In the genomic region with DNA sequence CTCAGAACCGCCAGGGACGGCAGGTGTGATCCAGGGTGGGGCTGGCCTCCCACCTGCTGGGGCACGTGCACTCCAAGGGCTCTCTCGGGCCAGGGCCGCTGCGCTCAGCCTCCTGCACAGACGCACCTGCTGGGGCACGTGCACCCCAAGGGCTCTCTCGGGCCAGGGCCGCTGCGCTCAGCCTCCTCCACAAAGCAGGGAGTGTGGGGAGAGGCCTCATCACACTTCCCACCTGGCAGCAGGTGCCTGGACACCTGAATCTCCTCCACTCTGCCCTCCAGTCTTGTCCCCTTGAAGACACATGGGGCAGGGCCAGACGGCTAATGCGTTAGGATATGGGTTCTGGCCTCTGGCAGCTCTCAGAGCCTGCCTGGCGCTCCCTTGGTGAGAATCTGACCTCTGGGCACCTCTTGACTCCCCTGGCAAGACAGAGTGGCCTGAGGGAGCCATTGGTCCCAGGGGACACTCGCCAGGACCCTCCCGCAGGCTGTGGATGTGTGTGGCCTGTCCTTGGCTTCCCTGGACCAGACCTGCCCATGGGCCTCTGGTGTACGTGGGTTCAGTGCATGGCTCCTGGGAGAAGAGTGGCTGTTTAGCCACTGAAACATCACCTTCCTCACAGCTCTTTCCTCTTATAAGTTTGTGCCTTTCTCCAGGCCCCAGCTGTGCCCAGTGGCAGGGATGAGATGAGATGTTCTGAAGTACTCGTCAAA, we compare ENCODE assay signal across 17 cellular contexts.
DNase-seq lines count a peak whose midpoint lies in the region; ATAC-seq and TF ChIP-seq lines count a peak whose summit lies in the region.
"Had no signal": no experiment of that assay in that cellular context is flagged by ENCODE, and none has a peak within 500 bp of the region (broad histone marks: within the 10 kb centered on the region; RNA-seq: fewer than 3 reads in every experiment).

No MANE protein-coding gene starts in this region.

- H3K36me3 ChIP-seq in gastroesophageal sphincter, result no peaks in the 10 kb centered on the region
- H3K36me3 ChIP-seq: colonic mucosa, MG63, suprapubic skin had no signal

- no peaks in the 10 kb centered on the region for H3K27me3 ChIP-seq in foreskin keratinocyte
- peaks cover 71% of the 10 kb centered on the region for H3K27me3 ChIP-seq in gastroesophageal sphincter
- H3K27me3 ChIP-seq: colonic mucosa, MG63 had no signal

- peaks cover 0 to 10% (median 0%) of the 10 kb centered on the region in 3 donors for H3K9me3 ChIP-seq in gastroesophageal sphincter
- H3K9me3 ChIP-seq: colonic mucosa, MG63, suprapubic skin had no signal

- ATAC-seq in foreskin keratinocyte, result peak; percentile 12
- ATAC-seq in GM19324 (IDR thresholded peaks at IDR 0.05; ENCODE audit: low FRiP score, unreplicated experiment), result no peak
- no peak for ATAC-seq in GM21825 (IDR thresholded peaks at IDR 0.05; ENCODE audit: unreplicated experiment)
- no peak for ATAC-seq in gastroesophageal sphincter

- H3K27ac ChIP-seq in foreskin keratinocyte (no peak overlapping the region), gastroesophageal sphincter (no peak overlapping the region)
- H3K27ac ChIP-seq: colonic mucosa, suprapubic skin had no signal

- no peak for TF ChIP-seq POLR2A in gastroesophageal sphincter (IDR thresholded peaks at IDR 0.05)

- peak; percentile 94 for DNase-seq in COLO668 (lab: John Stamatoyannopoulos, UW; ENCODE audit: unreplicated experiment)
- DNase-seq in GM13977 (ENCODE audit: low spot score), result peak; percentile 29
- peak; percentile 76 for DNase-seq in NCI-H510A (lab: John Stamatoyannopoulos, UW)
- DNase-seq in foreskin keratinocyte, result no peak
- DNase-seq in activated T-cell treated with anti-CD3 and anti-CD28 coated beads, Interleukin-2, amount 50 U/mL, for 1 hour, result no peak
- DNase-seq: colonic mucosa; DMS 273 treated with DMSO at 0.1 percent for 48 hours; GOT3; immature natural killer cell; MG63; NCI-H446; OCI-M1; stimulated activated CD4-positive, alpha-beta T cell treated with anti-CD3 and anti-CD28 coated beads, Interleukin-1b, Interleukin-23, amount 100 ng/mL, for 48 hours had no signal

- no peak overlapping the region for H3K4me3 ChIP-seq in gastroesophageal sphincter
- H3K4me3 ChIP-seq: colonic mucosa, MG63, suprapubic skin had no signal

- H3K4me1 ChIP-seq in foreskin keratinocyte (no peaks in the 10 kb centered on the region), gastroesophageal sphincter (no peaks in the 10 kb centered on the region)
- H3K4me1 ChIP-seq: colonic mucosa, suprapubic skin had no signal

- 71% methylated on average over 5 of the region's 18 CpGs; no CpG with 5 or more reads in 1 of the 2 donors for WGBS in gastroesophageal sphincter (ENCODE audit: low coverage in 1 of 2), 2 donors

- in situ Hi-C loops in GM13977 (cut with MboI; ENCODE audit: low pct_unique_long_range_greater_than_20kb, low sequenced_read_pairs, unreplicated experiment), result loop anchor here (25.0 kb wide), 1 partner anchor 283 kb away; no protein-coding TSS in a partner anchor

- TF ChIP-seq EP300 in gastroesophageal sphincter (IDR thresholded peaks at IDR 0.05), result no peak

- no peak for TF ChIP-seq CTCF in GM13977 (IDR thresholded peaks at IDR 0.05; ENCODE audit: extremely low read depth, insufficient read depth, missing control alignments)
- no peak for TF ChIP-seq CTCF in foreskin keratinocyte (conservative IDR thresholded peaks at IDR 0.05)
- TF ChIP-seq CTCF in gastroesophageal sphincter (IDR thresholded peaks at IDR 0.05), result no peak

Comparison
In these comparisons a context has a peak if more than half of its experiments do, and no peak if none do; other contexts are left out.
1. DNase-seq: peak in COLO668 (single experiment), GM13977 (single experiment) and NCI-H510A (single experiment); none in foreskin keratinocyte (0 of 2) and activated T-cell treated with anti-CD3 and anti-CD28 coated beads, Interleukin-2, amount 50 U/mL, for 1 hour (single experiment).